15 cellular contexts compared by ENCODE assay signal in genomic region chr7:116834815-116835533, GRCh38. TPM values are rescaled to one million over a fixed set of nuclear protein-coding genes. Genes with fewer than 3 reads are reported as not detected.
DNase-seq lines count a peak whose midpoint lies in the region; ATAC-seq, FAIRE-seq and TF ChIP-seq lines count a peak whose summit lies in the region.
"Had no signal": no experiment of that assay in that cellular context is flagged by ENCODE, and none has a peak within 500 bp of the region (broad histone marks: within the 10 kb centered on the region; RNA-seq: fewer than 3 reads in every experiment).

No MANE protein-coding gene starts in this region.

- H3K4me1 ChIP-seq in mucosa of descending colon (ENCODE audit: low read depth) (peaks cover 3% of the 10 kb centered on the region), HAP-1 (no peaks in the 10 kb centered on the region)

- H3K9me3 ChIP-seq in mucosa of descending colon (no peaks in the 10 kb centered on the region), HAP-1 (no peaks in the 10 kb centered on the region)

- H3K4me3 ChIP-seq in mucosa of descending colon: no peak overlapping the region
- H3K4me3 ChIP-seq in HAP-1: no peak overlapping the region

- no peak for TF ChIP-seq CTCF in mucosa of descending colon (IDR thresholded peaks at IDR 0.05)

- FAIRE-seq in H54 (lab: Jason Lieb, UNC): peak; percentile 65

- no peaks in the 10 kb centered on the region for H3K27me3 ChIP-seq in HAP-1 (ENCODE audit: low read depth)

- ATAC-seq in mucosa of descending colon: peak; percentile 89

- TF ChIP-seq POLR2A in H54 (IDR thresholded peaks at IDR 0.05; ENCODE audit: low read depth, low read length): no peak

- H3K27ac ChIP-seq in epithelial cell of prostate: peak overlapping the region; percentile 51
- H3K27ac ChIP-seq: VCaP had no signal

- in situ Hi-C loops in HAP-1 (cut with MboI; ENCODE audit: low sequenced_read_pairs): no loop called here

- H3K36me3 ChIP-seq in mucosa of descending colon (ENCODE audit: low read depth) (no peaks in the 10 kb centered on the region), HAP-1 (replicated peaks) (no peaks in the 10 kb centered on the region)

- intact Hi-C loops in mucosa of descending colon (cut with DNase I, micrococcal nuclease): no loop called here

- peak; percentile 60 for DNase-seq in H54 (ENCODE audit: insufficient read length, low spot score)
- peak; percentile 63 for DNase-seq in NCI-H69 (lab: John Stamatoyannopoulos, UW)
- peak; percentile 69 for DNase-seq in epithelial cell of prostate (ENCODE audit: low read depth, low spot score)
- peak in 2 of 3 donors; percentile 53 to 78 for DNase-seq in mucosa of descending colon
- DNase-seq in HAP-1 (ENCODE audit: low spot score in 2 of 2): no peak
- DNase-seq in stimulated activated CD4-positive, alpha-beta T cell treated with anti-CD3 and anti-CD28 coated beads, Interleukin-15, amount 100 ng/mL, for 24 hours: no peak
- DNase-seq in islet precursor cell: no peak
- no peak for DNase-seq in activated effector memory CD4-positive, alpha-beta T cell treated with Interleukin-2 at 50 U/mL for 16 hours
- DNase-seq: activated T-cell treated with anti-CD3 and anti-CD28 coated beads for 4 hours; central memory CD4-positive, alpha-beta T cell; KG1; mesenchymal stem cell; posterior cingulate gyrus; stimulated activated CD4-positive, alpha-beta T cell treated with anti-CD3 and anti-CD28 coated beads, Interleukin-4, amount 100 ng/mL, for 24 hours had no signal

RNA-seq across cellular contexts. Expression of gene CAPZA2, which starts 27.4 kb away (rescaled TPM):
- 100 to 1,000 TPM; 161 to 303 (median 221) TPM for total RNA-seq in mucosa of descending colon

Comparison
In these comparisons a context has a peak if more than half of its experiments do, and no peak if none do; other contexts are left out.
1. DNase-seq: peak in H54 (single experiment), NCI-H69 (single experiment), epithelial cell of prostate (single experiment) and mucosa of descending colon (2 of 3); none in HAP-1 (0 of 2), stimulated activated CD4-positive, alpha-beta T cell treated with anti-CD3 and anti-CD28 coated beads, Interleukin-15, amount 100 ng/mL, for 24 hours (single experiment), islet precursor cell (single experiment) and activated effector memory CD4-positive, alpha-beta T cell treated with Interleukin-2 at 50 U/mL for 16 hours (single experiment).